18 cellular contexts compared by ENCODE assay signal in the genomic region with DNA sequence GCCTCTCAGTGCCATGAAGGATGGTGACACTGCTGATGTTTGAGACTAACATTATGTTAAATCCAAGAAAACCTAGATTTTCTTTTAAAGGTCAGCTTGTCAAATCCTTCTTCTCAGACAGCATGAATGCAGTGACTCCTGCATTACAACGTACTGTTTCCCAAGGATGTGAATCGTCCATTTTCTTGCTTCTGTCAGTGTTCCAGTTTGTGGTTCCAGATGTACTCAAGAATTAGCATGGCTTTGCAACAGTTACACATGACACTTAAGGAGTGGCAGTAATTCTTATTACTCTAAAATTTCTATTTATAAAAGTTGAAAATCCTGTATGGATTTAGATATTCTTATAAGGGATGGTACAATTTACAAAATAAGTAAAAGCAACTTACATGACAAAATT. TPM values are rescaled to one million over a fixed set of nuclear protein-coding genes. Genes with fewer than 3 reads are reported as not detected.
DNase-seq lines count a peak whose midpoint lies in the region; ATAC-seq and TF ChIP-seq lines count a peak whose summit lies in the region.
"Had no signal": no experiment of that assay in that cellular context is flagged by ENCODE, and none has a peak within 500 bp of the region (broad histone marks: within the 10 kb centered on the region; RNA-seq: fewer than 3 reads in every experiment).

No MANE protein-coding gene starts in this region.

- H3K36me3 ChIP-seq in ascending aorta: no peaks in the 10 kb centered on the region
- H3K36me3 ChIP-seq in uterus: no peaks in the 10 kb centered on the region
- H3K36me3 ChIP-seq: cardiac muscle cell had no signal

- H3K9me3 ChIP-seq in ascending aorta (no peaks in the 10 kb centered on the region), uterus (no peaks in the 10 kb centered on the region)
- H3K9me3 ChIP-seq: psoas muscle had no signal

- H3K27me3 Mint-ChIP-seq in activated CD8-positive, alpha-beta memory T cell treated with anti-CD3 and anti-CD28 coated beads, Interleukin-2, amount 10 ng/mL, durations not matched to agents 7 days and 5 days: no peaks in the 10 kb centered on the region
- peaks cover 6% of the 10 kb centered on the region for H3K27me3 Mint-ChIP-seq in IgD-negative memory B cell
- H3K27me3 Mint-ChIP-seq in activated naive CD8-positive, alpha-beta T cell treated with anti-CD3 and anti-CD28 coated beads, Interleukin-2, amount 10 ng/mL, durations not matched to agents 7 days and 5 days: no peaks in the 10 kb centered on the region
- H3K27me3 Mint-ChIP-seq in neural crest cell (ENCODE audit: low read depth): peaks cover 41% of the 10 kb centered on the region
- peaks cover 2% of the 10 kb centered on the region for H3K27me3 Mint-ChIP-seq in glutamatergic neuron (ENCODE audit: unreplicated experiment)

- POLR2A ChIA-PET in activated naive CD8-positive, alpha-beta T cell treated with anti-CD3 and anti-CD28 coated beads, Interleukin-2, amount 10 ng/mL, durations not matched to agents 7 days and 5 days (lab: Charles Lee): interaction anchor here (0.5 to 1.8 kb wide), 6 partner anchors 20 to 127 kb away, joined by 3 to 5 read pairs (median 4); no protein-coding TSS in a partner anchor

- H3K4me1 ChIP-seq in ascending aorta: peaks cover 4 to 8% of the 10 kb centered on the region in 2 donors
- peaks cover 0 to 10% of the 10 kb centered on the region in 2 donors for H3K4me1 ChIP-seq in uterus

- H3K27ac ChIP-seq in ascending aorta (no peak overlapping the region), uterus (peak overlapping the region in 1 of 2 donors; percentile 34)
- H3K27ac ChIP-seq: cardiac muscle cell, psoas muscle had no signal

- H3K9me3 Mint-ChIP-seq in activated CD8-positive, alpha-beta memory T cell treated with anti-CD3 and anti-CD28 coated beads, Interleukin-2, amount 10 ng/mL, durations not matched to agents 7 days and 5 days (ENCODE audit: low read depth): no peaks in the 10 kb centered on the region
- H3K9me3 Mint-ChIP-seq in IgD-negative memory B cell: peaks cover 0 to 1% (median 0%) of the 10 kb centered on the region in 3 donors
- H3K9me3 Mint-ChIP-seq in activated naive CD8-positive, alpha-beta T cell treated with anti-CD3 and anti-CD28 coated beads, Interleukin-2, amount 10 ng/mL, durations not matched to agents 7 days and 5 days: no peaks in the 10 kb centered on the region
- H3K9me3 Mint-ChIP-seq in neural crest cell: no peaks in the 10 kb centered on the region
- peaks cover 5% of the 10 kb centered on the region for H3K9me3 Mint-ChIP-seq in glutamatergic neuron (ENCODE audit: unreplicated experiment)

- H3K27ac Mint-ChIP-seq in activated CD8-positive, alpha-beta memory T cell treated with anti-CD3 and anti-CD28 coated beads, Interleukin-2, amount 10 ng/mL, durations not matched to agents 7 days and 5 days: peak overlapping the region; percentile 92
- H3K27ac Mint-ChIP-seq in IgD-negative memory B cell: peak overlapping the region; percentile 72 to 90 (median 87)
- peak overlapping the region; percentile 97 for H3K27ac Mint-ChIP-seq in activated naive CD8-positive, alpha-beta T cell treated with anti-CD3 and anti-CD28 coated beads, Interleukin-2, amount 10 ng/mL, durations not matched to agents 7 days and 5 days
- no peak overlapping the region for H3K27ac Mint-ChIP-seq in neural crest cell (ENCODE audit: unreplicated experiment)
- H3K27ac Mint-ChIP-seq in glutamatergic neuron (ENCODE audit: unreplicated experiment): no peak overlapping the region

- ATAC-seq in activated CD8-positive, alpha-beta memory T cell treated with anti-CD3 and anti-CD28 coated beads, Interleukin-2, amount 10 ng/mL, durations not matched to agents 7 days and 5 days: no peak
- no peak for ATAC-seq in activated naive CD8-positive, alpha-beta T cell treated with anti-CD3 and anti-CD28 coated beads, Interleukin-2, amount 10 ng/mL, durations not matched to agents 7 days and 5 days (ENCODE audit: low read depth)

- CTCF ChIA-PET in activated CD8-positive, alpha-beta memory T cell treated with anti-CD3 and anti-CD28 coated beads, Interleukin-2, amount 10 ng/mL, durations not matched to agents 7 days and 5 days (lab: Charles Lee): interaction anchor here (0.7 to 3.5 kb wide), 2 partner anchors 63 to 153 kb away, joined by 3 to 8 read pairs; no protein-coding TSS in a partner anchor

- H3K4me3 ChIP-seq in ascending aorta (no peak overlapping the region), uterus (no peak overlapping the region)

- peaks cover 70% of the 10 kb centered on the region for H3K4me1 Mint-ChIP-seq in activated CD8-positive, alpha-beta memory T cell treated with anti-CD3 and anti-CD28 coated beads, Interleukin-2, amount 10 ng/mL, durations not matched to agents 7 days and 5 days
- H3K4me1 Mint-ChIP-seq in IgD-negative memory B cell (peaks cover 50 to 71% (median 58%) of the 10 kb centered on the region in 3 donors), neural crest cell (peaks cover 23% of the 10 kb centered on the region), glutamatergic neuron (ENCODE audit: low read depth, unreplicated experiment) (peaks cover 19% of the 10 kb centered on the region)
- peaks cover 66% of the 10 kb centered on the region for H3K4me1 Mint-ChIP-seq in activated naive CD8-positive, alpha-beta T cell treated with anti-CD3 and anti-CD28 coated beads, Interleukin-2, amount 10 ng/mL, durations not matched to agents 7 days and 5 days

- peak overlapping the region; percentile 49 for H3K4me3 Mint-ChIP-seq in activated CD8-positive, alpha-beta memory T cell treated with anti-CD3 and anti-CD28 coated beads, Interleukin-2, amount 10 ng/mL, durations not matched to agents 7 days and 5 days
- peak overlapping the region in 3 of 4 donors; percentile 63 to 87 (median 79) for H3K4me3 Mint-ChIP-seq in IgD-negative memory B cell
- peak overlapping the region; percentile 62 for H3K4me3 Mint-ChIP-seq in activated naive CD8-positive, alpha-beta T cell treated with anti-CD3 and anti-CD28 coated beads, Interleukin-2, amount 10 ng/mL, durations not matched to agents 7 days and 5 days
- H3K4me3 Mint-ChIP-seq in neural crest cell: peak overlapping the region; percentile 86
- no peak overlapping the region for H3K4me3 Mint-ChIP-seq in glutamatergic neuron (ENCODE audit: unreplicated experiment)

- peaks cover 22% of the 10 kb centered on the region for H3K36me3 Mint-ChIP-seq in activated CD8-positive, alpha-beta memory T cell treated with anti-CD3 and anti-CD28 coated beads, Interleukin-2, amount 10 ng/mL, durations not matched to agents 7 days and 5 days
- no peaks in the 10 kb centered on the region for H3K36me3 Mint-ChIP-seq in IgD-negative memory B cell
- peaks cover 10% of the 10 kb centered on the region for H3K36me3 Mint-ChIP-seq in activated naive CD8-positive, alpha-beta T cell treated with anti-CD3 and anti-CD28 coated beads, Interleukin-2, amount 10 ng/mL, durations not matched to agents 7 days and 5 days
- H3K36me3 Mint-ChIP-seq in neural crest cell (ENCODE audit: low read depth): no peaks in the 10 kb centered on the region
- no peaks in the 10 kb centered on the region for H3K36me3 Mint-ChIP-seq in glutamatergic neuron (ENCODE audit: unreplicated experiment)

- H3K27me3 ChIP-seq in ascending aorta: no peaks in the 10 kb centered on the region
- H3K27me3 ChIP-seq in uterus: no peaks in the 10 kb centered on the region

- intact Hi-C loops in ascending aorta (cut with DNase I) (loop anchor here (10.0 kb wide), 1 partner anchor 1342 kb away; the partner anchor contains the start of gene ZNF521), uterus (cut with DNase I; ENCODE audit: low total_unique reads) (no loop called here)

- no peak for TF ChIP-seq POLR2A in uterus (IDR thresholded peaks at IDR 0.05)

- DNase-seq in activated CD8-positive, alpha-beta memory T cell treated with anti-CD3 and anti-CD28 coated beads, Interleukin-2, amount 10 ng/mL, durations not matched to agents 7 days and 5 days: no peak
- DNase-seq in activated CD8-positive, alpha-beta memory T cell treated with anti-CD3 and anti-CD28 coated beads, Interleukin-2, amount 50 U/mL, for 48 hours: no peak
- no peak for DNase-seq in activated naive CD8-positive, alpha-beta T cell treated with anti-CD3 and anti-CD28 coated beads, Interleukin-2, amount 10 ng/mL, durations not matched to agents 7 days and 5 days
- DNase-seq in neural crest cell (ENCODE audit: low read depth, low spot score) (no peak), glutamatergic neuron (no peak), ascending aorta (ENCODE audit: low spot score in 2 of 2) (no peak), uterus (no peak)
- DNase-seq: activated gamma-delta T cell treated with Interleukin-2 at 50 U/mL for 16 hours; Calu3; effector CD8-positive, alpha-beta T cell; GF-D8; H7; NCI-H2081 treated with DMSO at 0.1 percent for 48 hours; NCI-H82; psoas muscle; stimulated activated CD4-positive, alpha-beta T cell treated with anti-CD3 and anti-CD28 coated beads, Interleukin-12 subunit alpha, Interleukin-12 subunit beta, amount 100 ng/mL, for 4 hours had no signal

- no peak for TF ChIP-seq CTCF in neural crest cell (conservative IDR thresholded peaks at IDR 0.05)
- TF ChIP-seq CTCF in glutamatergic neuron (IDR thresholded peaks at IDR 0.05; ENCODE audit: partially characterized antibody, unreplicated experiment): no peak
- TF ChIP-seq CTCF in ascending aorta (IDR thresholded peaks at IDR 0.05): no peak
- no peak for TF ChIP-seq CTCF in uterus (IDR thresholded peaks at IDR 0.05)

RNA-seq across cellular contexts. Expression of gene TTC39C, which starts 1.5 kb away (rescaled TPM):
- 10 to 100 TPM; 59.0 to 69.7 TPM for total RNA-seq in activated CD8-positive, alpha-beta memory T cell treated with anti-CD3 and anti-CD28 coated beads, Interleukin-2, amount 10 ng/mL, durations not matched to agents 7 days and 5 days
- polyA plus RNA-seq in IgD-negative memory B cell: 21.9 TPM
- total RNA-seq in activated naive CD8-positive, alpha-beta T cell treated with anti-CD3 and anti-CD28 coated beads, Interleukin-2, amount 10 ng/mL, durations not matched to agents 7 days and 5 days: 10 to 100 TPM; 84.0 to 95.1 TPM
- total RNA-seq in neural crest cell (23.0 and 23.5 TPM in 2 replicates), glutamatergic neuron (ENCODE audit: unreplicated experiment) (29.2 TPM), ascending aorta (18.2 TPM), uterus (10 to 100 TPM; 25.6 to 50.6 (median 33.5) TPM)

Comparison
In these comparisons a context has a peak if more than half of its experiments do, and no peak if none do; other contexts are left out.
1. H3K27ac Mint-ChIP-seq: peak in activated CD8-positive, alpha-beta memory T cell treated with anti-CD3 and anti-CD28 coated beads, Interleukin-2, amount 10 ng/mL, durations not matched to agents 7 days and 5 days (single experiment), IgD-negative memory B cell (3 of 3) and activated naive CD8-positive, alpha-beta T cell treated with anti-CD3 and anti-CD28 coated beads, Interleukin-2, amount 10 ng/mL, durations not matched to agents 7 days and 5 days (single experiment); none in neural crest cell (single experiment) and glutamatergic neuron (single experiment).